In the genomic region with DNA sequence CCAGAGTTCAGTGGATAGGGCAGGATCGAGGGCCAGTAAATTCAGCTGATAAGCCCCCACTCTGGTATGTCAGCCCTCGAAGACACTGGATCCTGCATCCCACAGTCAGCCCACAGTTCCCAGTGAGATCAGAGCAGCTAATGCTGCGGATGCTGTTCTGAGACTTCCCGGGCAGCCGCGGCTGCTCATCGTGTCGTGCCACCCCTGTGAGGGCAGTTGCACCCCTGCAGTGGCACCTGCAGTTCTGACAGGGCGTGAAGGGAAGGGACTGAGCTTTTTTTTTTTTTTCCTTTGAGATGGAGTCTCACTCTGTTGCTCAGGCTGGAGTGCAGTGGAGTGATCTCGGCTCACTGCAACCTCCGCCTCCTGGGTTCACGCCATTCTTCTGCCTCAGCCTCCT, we compare ENCODE assay signal across 16 cellular contexts.
"Had no signal": no experiment of that assay in that cellular context is flagged by ENCODE, and none has a peak within 500 bp of the region (broad histone marks: within the 10 kb centered on the region; RNA-seq: fewer than 3 reads in every experiment).

No MANE protein-coding gene starts in this region.

- H3K9me3 ChIP-seq: gastrocnemius medialis, heart right ventricle, left lung, pancreas, tibial nerve, vagina had no signal

- ATAC-seq: gastrocnemius medialis; heart right ventricle; naive thymus-derived CD4-positive, alpha-beta T cell had no signal

- DNase-seq: activated CD4-positive, CD25-positive, alpha-beta regulatory T cell treated with anti-CD3 and anti-CD28 coated beads, Interleukin-2, amount 50 U/mL, for 72 hours; activated effector memory CD4-positive, alpha-beta T cell treated with Interleukin-2 at 50 U/mL for 16 hours; effector memory CD4-positive, alpha-beta T cell; gastrocnemius medialis; heart right ventricle; naive thymus-derived CD4-positive, alpha-beta T cell; stimulated activated CD4-positive, alpha-beta T cell treated with anti-CD3 and anti-CD28 coated beads, Interleukin-15, amount 100 ng/mL, for 24 hours; stimulated activated CD4-positive, alpha-beta T cell treated with anti-CD3 and anti-CD28 coated beads, Interleukin-4, amount 100 ng/mL, for 1 hour; stimulated activated naive CD4-positive, alpha-beta T cell; substantia nigra had no signal

- H3K27ac Mint-ChIP-seq: activated naive CD4-positive, alpha-beta T cell treated with anti-CD3 and anti-CD28 coated beads, Interleukin-2, amount 50 U/mL, for 24 hours; dendritic cell treated with granulocyte-macrophage colony-stimulating factor and Interleukin-4, amounts not matched to agents 40 ng/mL and 50 ng/mL, for 4 days had no signal

- H3K27me3 ChIP-seq: gastrocnemius medialis, heart right ventricle, left lung, pancreas, tibial nerve, vagina had no signal

- H3K27ac ChIP-seq: gastrocnemius medialis, heart right ventricle, left lung, pancreas, vagina had no signal

- H3K4me3 ChIP-seq: gastrocnemius medialis, heart right ventricle, left lung, pancreas, tibial nerve, vagina had no signal

- H3K27me3 Mint-ChIP-seq: activated naive CD4-positive, alpha-beta T cell treated with anti-CD3 and anti-CD28 coated beads, Interleukin-2, amount 50 U/mL, for 24 hours; dendritic cell treated with granulocyte-macrophage colony-stimulating factor and Interleukin-4, amounts not matched to agents 40 ng/mL and 50 ng/mL, for 4 days; naive thymus-derived CD4-positive, alpha-beta T cell had no signal

- H3K4me1 ChIP-seq: gastrocnemius medialis, pancreas, vagina had no signal

- H3K9me3 Mint-ChIP-seq: activated naive CD4-positive, alpha-beta T cell treated with anti-CD3 and anti-CD28 coated beads, Interleukin-2, amount 50 U/mL, for 24 hours; dendritic cell treated with granulocyte-macrophage colony-stimulating factor and Interleukin-4, amounts not matched to agents 40 ng/mL and 50 ng/mL, for 4 days; naive thymus-derived CD4-positive, alpha-beta T cell had no signal

- H3K4me3 Mint-ChIP-seq: activated naive CD4-positive, alpha-beta T cell treated with anti-CD3 and anti-CD28 coated beads, Interleukin-2, amount 50 U/mL, for 24 hours; dendritic cell treated with granulocyte-macrophage colony-stimulating factor and Interleukin-4, amounts not matched to agents 40 ng/mL and 50 ng/mL, for 4 days; naive thymus-derived CD4-positive, alpha-beta T cell had no signal
